12 cellular contexts compared by ENCODE assay signal in genomic region chr11:13009476-13009920, GRCh38. TPM values are rescaled to one million over a fixed set of nuclear protein-coding genes. Genes with fewer than 3 reads are reported as not detected.
A peak's percentile ranks its signal among the peaks of the same experiment; 100 is the strongest.
DNase-seq lines count a peak whose midpoint lies in the region; ATAC-seq, FAIRE-seq and TF ChIP-seq lines count a peak whose summit lies in the region.
"Had no signal": no experiment of that assay in that cellular context is flagged by ENCODE, and none has a peak within 500 bp of the region (broad histone marks: within the 10 kb centered on the region; RNA-seq: fewer than 3 reads in every experiment).

No MANE protein-coding gene starts in this region.

- H2AFZ ChIP-seq in HepG2 (ENCODE audit: low read length): no peak overlapping the region

- in situ Hi-C loops in HepG2 (cut with HindIII; ENCODE audit: extremely low pct_ligation_motif_present, low pct_unique_long_range_greater_than_20kb): no loop called here

- POLR2A ChIA-PET in HepG2 (lab: Yijun Ruan, JAX): interaction anchor here (1.7 kb wide), 1 partner anchor 131 kb away, joined by 6 read pairs; no protein-coding TSS in a partner anchor

- H3K9me3 Mint-ChIP-seq in stimulated activated naive CD8-positive, alpha-beta T cell treated with anti-CD3 and anti-CD28 coated beads, Interleukin-15, amount 100 ng/mL, for 72 hours: no peaks in the 10 kb centered on the region
- peaks cover 15% of the 10 kb centered on the region for H3K9me3 Mint-ChIP-seq in endodermal cell
- H3K9me3 Mint-ChIP-seq in nephron progenitor cell: peaks cover 13% of the 10 kb centered on the region

- no TSS peak for BruUV-seq in HepG2 (replicated peaks; lab: Mats Ljungman, UMichigan)

- H3K4me3 Mint-ChIP-seq in stimulated activated naive CD8-positive, alpha-beta T cell treated with anti-CD3 and anti-CD28 coated beads, Interleukin-15, amount 100 ng/mL, for 72 hours: peak overlapping the region in 1 of 2 donors; percentile 55
- H3K4me3 Mint-ChIP-seq in endodermal cell: peak overlapping the region; percentile 79
- H3K4me3 Mint-ChIP-seq in nephron progenitor cell: peak overlapping the region; percentile 81

- CTCF ChIA-PET in HepG2 (lab: Yijun Ruan, JAX; ENCODE audit: low intra/inter-chr PET ratio, low total read pairs): no interaction called here

- intact Hi-C loops in HepG2 (cut with micrococcal nuclease; ENCODE audit: unreplicated experiment): no loop called here

- H3K9me3 ChIP-seq in endodermal cell (ENCODE audit: control insufficient read depth, low read length): peaks cover 13% of the 10 kb centered on the region
- H3K9me3 ChIP-seq in HepG2 (ENCODE audit: low read length): no peaks in the 10 kb centered on the region

- no peak for TF ChIP-seq POLR2A in HepG2 (IDR thresholded peaks at IDR 0.05; ENCODE audit: insufficient read depth in 1 of 2, low read depth in 2 of 2, low read length in 2 of 2)

- H3K79me2 ChIP-seq in HepG2 (ENCODE audit: insufficient read depth, low read length): no peaks in the 10 kb centered on the region

- no peaks in the 10 kb centered on the region for H4K20me1 ChIP-seq in HepG2 (ENCODE audit: insufficient read depth, low read length)

- no peak overlapping the region for H3K27ac Mint-ChIP-seq in stimulated activated naive CD8-positive, alpha-beta T cell treated with anti-CD3 and anti-CD28 coated beads, Interleukin-15, amount 100 ng/mL, for 72 hours
- H3K27ac Mint-ChIP-seq in endodermal cell (no peak overlapping the region), nephron progenitor cell (no peak overlapping the region)
- H3K27ac Mint-ChIP-seq: activated naive CD8-positive, alpha-beta T cell had no signal

- no peak for TF ChIP-seq CTCF in endodermal cell (conservative IDR thresholded peaks at IDR 0.05)
- TF ChIP-seq CTCF in nephron progenitor cell (IDR thresholded peaks at IDR 0.05): no peak
- TF ChIP-seq CTCF in HepG2 (CRISPR knock-in tag; IDR thresholded peaks at IDR 0.05): no peak

- peak; percentile 24 for ATAC-seq in stimulated activated naive CD8-positive, alpha-beta T cell treated with anti-CD3 and anti-CD28 coated beads, Interleukin-15, amount 100 ng/mL, for 72 hours
- no peak for ATAC-seq in stimulated activated naive CD8-positive, alpha-beta T cell treated with anti-CD3 and anti-CD28 coated beads, Interleukin-15, Interleukin-2, amounts not matched to agents 100 U/mL and 50 U/mL, for 24 hours
- ATAC-seq in HepG2 (no peak), GM18858 (IDR thresholded peaks at IDR 0.05; ENCODE audit: unreplicated experiment) (no peak), HG02885 (IDR thresholded peaks at IDR 0.05; ENCODE audit: poor library complexity, unreplicated experiment) (no peak), HG03469 (IDR thresholded peaks at IDR 0.05; ENCODE audit: unreplicated experiment) (no peak)

- peaks cover 84% of the 10 kb centered on the region for H3K27me3 Mint-ChIP-seq in stimulated activated naive CD8-positive, alpha-beta T cell treated with anti-CD3 and anti-CD28 coated beads, Interleukin-15, amount 100 ng/mL, for 72 hours
- H3K27me3 Mint-ChIP-seq in endodermal cell (ENCODE audit: insufficient read depth) (peaks cover 67% of the 10 kb centered on the region), nephron progenitor cell (ENCODE audit: low read depth, poor library complexity) (peaks cover 99% of the 10 kb centered on the region)

- H3K9ac ChIP-seq in endodermal cell (ENCODE audit: extremely low read depth, low read length, poor library complexity, severe bottlenecking) (peak overlapping the region; percentile 3), HepG2 (ENCODE audit: insufficient read depth, low read depth, low read length) (no peak overlapping the region)

- no peak for TF ChIP-seq RAD21 in HepG2 (CRISPR knock-in tag; IDR thresholded peaks at IDR 0.05)

- H3K4me3 ChIP-seq in endodermal cell (ENCODE audit: low read length) (peak overlapping the region; percentile 83), HepG2 (replicated peaks in 1 of 3; ENCODE audit: insufficient read depth in 1 of 3, low read depth in 2 of 3, low read length in 3 of 3) (no peak overlapping the region)

- DNase-seq in stimulated activated naive CD8-positive, alpha-beta T cell treated with anti-CD3 and anti-CD28 coated beads, Interleukin-15, amount 100 ng/mL, for 72 hours: no peak
- no peak for DNase-seq in stimulated activated naive CD8-positive, alpha-beta T cell treated with anti-CD3 and anti-CD28 coated beads, Interleukin-15, Interleukin-2, amounts not matched to agents 100 U/mL and 50 U/mL, for 24 hours
- DNase-seq in endodermal cell: no peak
- DNase-seq in nephron progenitor cell: no peak
- no peak for DNase-seq in HepG2 (ENCODE audit: low spot score)
- DNase-seq: hippocampal formation, NCI-H446 had no signal

- no peak for TF ChIP-seq EP300 in HepG2 (IDR thresholded peaks at IDR 0.05; ENCODE audit: low read depth in 2 of 2, low read length in 2 of 2)
- TF ChIP-seq EP300 in HepG2 (CRISPR knock-in tag; IDR thresholded peaks at IDR 0.05; ENCODE audit: borderline replicate concordance): no peak

- H3K27me3 ChIP-seq in endodermal cell (ENCODE audit: control insufficient read depth, insufficient read depth, low read length, poor library complexity, severe bottlenecking) (no peaks in the 10 kb centered on the region), HepG2 (ENCODE audit: control insufficient read depth in 1 of 2, insufficient read depth in 2 of 2, low read length in 2 of 2) (no peaks in the 10 kb centered on the region)

- no peaks in the 10 kb centered on the region for H3K36me3 ChIP-seq in endodermal cell (ENCODE audit: control insufficient read depth, insufficient read depth, low read length)
- no peaks in the 10 kb centered on the region for H3K36me3 ChIP-seq in HepG2 (replicated peaks in 1 of 2; ENCODE audit: control insufficient read depth in 1 of 2, insufficient read depth in 2 of 2, low read length in 2 of 2)

- no peak overlapping the region for H3K27ac ChIP-seq in endodermal cell (ENCODE audit: low read depth, low read length)
- H3K27ac ChIP-seq in HepG2 (ENCODE audit: extremely low read length, insufficient read depth, low read length): no peak overlapping the region

- FAIRE-seq in HepG2 (lab: Jason Lieb, UNC): no peak
- FAIRE-seq: TTC549 had no signal

- H3K36me3 Mint-ChIP-seq in endodermal cell (ENCODE audit: low read depth): peaks cover 18% of the 10 kb centered on the region
- H3K36me3 Mint-ChIP-seq in nephron progenitor cell (ENCODE audit: low read depth): no peaks in the 10 kb centered on the region
- H3K36me3 Mint-ChIP-seq: activated naive CD8-positive, alpha-beta T cell had no signal

- H3K4me2 ChIP-seq in HepG2 (ENCODE audit: low read depth, low read length): no peak overlapping the region

- 0 to 1% methylated on average over 11 to 48 of the region's 48 CpGs for WGBS in endodermal cell (ENCODE audit: insufficient coverage in 1 of 2, insufficient read length in 1 of 2), 2 experiments
- 97% methylated on average over 48 of the region's 48 CpGs for WGBS in HepG2 (ENCODE audit: low lambda C conversion rate)

- H3K4me1 ChIP-seq in endodermal cell (ENCODE audit: control insufficient read depth, insufficient read depth, low read length) (peaks cover 16% of the 10 kb centered on the region), HepG2 (ENCODE audit: insufficient read depth, low read length) (peaks cover 62% of the 10 kb centered on the region)

- H3K4me1 Mint-ChIP-seq in stimulated activated naive CD8-positive, alpha-beta T cell treated with anti-CD3 and anti-CD28 coated beads, Interleukin-15, amount 100 ng/mL, for 72 hours: peaks cover 8% of the 10 kb centered on the region
- H3K4me1 Mint-ChIP-seq in endodermal cell (peaks cover 41% of the 10 kb centered on the region), nephron progenitor cell (peaks cover 32% of the 10 kb centered on the region)

TF ChIP-seq in HepG2, 621 proteins besides CTCF, POLR2A, EP300 and RAD21 (continues in another document):
- TF ChIP-seq KDM2A (CRISPR knock-in tag; IDR thresholded peaks at IDR 0.05; ENCODE audit: borderline replicate concordance, low read depth): no peak
- no peak for TF ChIP-seq HNRNPUL1 (IDR thresholded peaks at IDR 0.05; ENCODE audit: low read depth, low read length)

RNA-seq across cellular contexts. Expression of gene RASSF10, which starts 0.4 kb away (rescaled TPM):
- total RNA-seq in endodermal cell (10 to 100 TPM; 29.1 to 30.8 TPM), HepG2 (2016; rRNA removed; fragmentation: Illumina TruSeq; extraction: Trizol) (not detected in 2 replicates)
- polyA plus RNA-seq in endodermal cell (2013, experiment 1 of 2): 2.7 TPM
- polyA plus RNA-seq in endodermal cell (2013, experiment 2 of 2): 2.7 TPM
- not detected in 2 replicates for total RNA-seq in HepG2 (2016; cell fraction: cytosol; rRNA removed; fragmentation: Illumina TruSeq; extraction: Trizol; ENCODE audit: low read depth)
- not detected in 2 replicates for total RNA-seq in HepG2 (2016; cell fraction: insoluble cytoplasmic fraction; rRNA removed; fragmentation: Illumina TruSeq; extraction: Trizol)
- not detected in 2 replicates for total RNA-seq in HepG2 (2016; cell fraction: membrane; rRNA removed; fragmentation: Illumina TruSeq; extraction: Trizol)
- total RNA-seq in HepG2 (2016; cell fraction: nucleus; rRNA removed; fragmentation: Illumina TruSeq; extraction: Trizol): not detected in 2 replicates
- polyA plus RNA-seq in HepG2 (2011; rRNA removed): not detected in 2 replicates
- polyA plus RNA-seq in HepG2 (2011; cell fraction: cytosol; rRNA removed): not detected in 2 replicates
- polyA plus RNA-seq in HepG2 (2011; cell fraction: nucleus; rRNA removed): not detected in 2 replicates
- not detected in 2 replicates for polyA plus RNA-seq in HepG2 (2012)
- not detected in 2 replicates for polyA plus RNA-seq in HepG2 (2016; cell fraction: cytosol; fragmentation: Illumina TruSeq; extraction: Trizol; ENCODE audit: low read depth)
- not detected in 2 replicates for polyA plus RNA-seq in HepG2 (2016; cell fraction: insoluble cytoplasmic fraction; fragmentation: Illumina TruSeq; extraction: Trizol; ENCODE audit: low read depth)
- polyA plus RNA-seq in HepG2 (2016; cell fraction: membrane; fragmentation: Illumina TruSeq; extraction: Trizol; ENCODE audit: low read depth): not detected in 2 replicates
- not detected in 2 replicates for polyA plus RNA-seq in HepG2 (2016; cell fraction: nucleus; fragmentation: Illumina TruSeq; extraction: Trizol; ENCODE audit: insufficient read depth, low read depth)
- polyA minus RNA-seq in HepG2 (2011; rRNA and poly(A)+ RNA removed; ENCODE audit: low replicate concordance): not detected in 2 replicates
- not detected in 2 replicates for polyA minus RNA-seq in HepG2 (2011; cell fraction: cytosol; rRNA and poly(A)+ RNA removed)
- not detected in 2 replicates for polyA minus RNA-seq in HepG2 (2011; cell fraction: nucleus; rRNA and poly(A)+ RNA removed)

Comparison
In these comparisons a context has a peak if more than half of its experiments do, and no peak if none do; other contexts are left out.
1. RNA of gene RASSF10, which starts 0.4 kb away (total RNA-seq): 29.1 to 30.8 TPM in endodermal cell; not detected in HepG2; every median in the first group is over 10 times any median in the second.